Comparison of ENCODE assay signal across 21 cellular contexts in genomic region chr15:52822475-52822874, GRCh38. TPM values are rescaled to one million over a fixed set of nuclear protein-coding genes. Genes with fewer than 3 reads are reported as not detected.
"Had no signal": no experiment of that assay in that cellular context is flagged by ENCODE, and none has a peak within 500 bp of the region (broad histone marks: within the 10 kb centered on the region; RNA-seq: fewer than 3 reads in every experiment).

No MANE protein-coding gene starts in this region.

- H3K27ac Mint-ChIP-seq: activated CD4-positive, alpha-beta T cell treated with anti-CD3 and anti-CD28 coated beads for 36 hours; activated CD8-positive, alpha-beta T cell treated with anti-CD3 and anti-CD28 coated beads for 36 hours; activated naive CD4-positive, alpha-beta T cell treated with anti-CD3 and anti-CD28 coated beads, Interleukin-2, amount 10 ng/mL, durations not matched to agents 7 days and 5 days; activated naive CD8-positive, alpha-beta T cell treated with anti-CD3 and anti-CD28 coated beads for 36 hours; activated T-cell treated with anti-CD3 and anti-CD28 coated beads, Interleukin-2, amount 50 U/mL, for 72 hours; activated T-helper 2 cell treated with anti-CD3 and anti-CD28 coated beads, Interferon-gamma antibody, Interleukin-2, Interleukin-4, amounts not matched to agents 10 μg/mL and 5 μg/mL and 100 μg/mL, durations not matched to agents 14 hours and 24 hours and 36 hours; T-helper 17 cell had no signal

- H3K27me3 ChIP-seq: brain microvascular endothelial cell had no signal

- H3K4me1 Mint-ChIP-seq: activated CD4-positive, alpha-beta T cell treated with anti-CD3 and anti-CD28 coated beads for 36 hours; activated naive CD4-positive, alpha-beta T cell treated with anti-CD3 and anti-CD28 coated beads, Interleukin-2, amount 10 ng/mL, durations not matched to agents 7 days and 5 days; activated naive CD8-positive, alpha-beta T cell treated with anti-CD3 and anti-CD28 coated beads for 36 hours; T-helper 17 cell had no signal

- H3K36me3 ChIP-seq: brain microvascular endothelial cell had no signal

- H3K4me3 Mint-ChIP-seq: activated CD4-positive, alpha-beta T cell treated with anti-CD3 and anti-CD28 coated beads for 36 hours; activated CD8-positive, alpha-beta T cell treated with anti-CD3 and anti-CD28 coated beads for 36 hours; activated naive CD4-positive, alpha-beta T cell treated with anti-CD3 and anti-CD28 coated beads, Interleukin-2, amount 10 ng/mL, durations not matched to agents 7 days and 5 days; activated naive CD8-positive, alpha-beta T cell treated with anti-CD3 and anti-CD28 coated beads for 36 hours; activated T-cell treated with anti-CD3 and anti-CD28 coated beads, Interleukin-2, amount 50 U/mL, for 72 hours; T-helper 17 cell had no signal

- ATAC-seq: activated CD4-positive, alpha-beta T cell treated with anti-CD3 and anti-CD28 coated beads for 36 hours; activated CD8-positive, alpha-beta T cell treated with anti-CD3 and anti-CD28 coated beads for 36 hours; activated T-cell treated with anti-CD3 and anti-CD28 coated beads, Interleukin-2, amount 50 U/mL, for 72 hours; T-helper 17 cell had no signal

- H3K9me3 Mint-ChIP-seq: activated CD8-positive, alpha-beta T cell treated with anti-CD3 and anti-CD28 coated beads for 36 hours; activated naive CD4-positive, alpha-beta T cell treated with anti-CD3 and anti-CD28 coated beads, Interleukin-2, amount 10 ng/mL, durations not matched to agents 7 days and 5 days; activated naive CD8-positive, alpha-beta T cell treated with anti-CD3 and anti-CD28 coated beads for 36 hours; activated T-helper 2 cell treated with anti-CD3 and anti-CD28 coated beads, Interferon-gamma antibody, Interleukin-2, Interleukin-4, amounts not matched to agents 10 μg/mL and 5 μg/mL and 100 μg/mL, durations not matched to agents 14 hours and 24 hours and 36 hours had no signal

- H3K36me3 Mint-ChIP-seq: activated naive CD4-positive, alpha-beta T cell treated with anti-CD3 and anti-CD28 coated beads, Interleukin-2, amount 10 ng/mL, durations not matched to agents 7 days and 5 days; activated naive CD8-positive, alpha-beta T cell treated with anti-CD3 and anti-CD28 coated beads for 36 hours had no signal

- DNase-seq: activated CD4-positive, alpha-beta T cell treated with anti-CD3 and anti-CD28 coated beads for 36 hours; activated CD4-positive, CD25-positive, alpha-beta regulatory T cell; activated CD8-positive, alpha-beta memory T cell treated with anti-CD3 and anti-CD28 coated beads, Interleukin-2, amount 50 U/mL, for 4 hours; activated CD8-positive, alpha-beta T cell treated with anti-CD3 and anti-CD28 coated beads for 36 hours; activated gamma-delta T cell treated with Interleukin-2 at 50 U/mL for 16 hours; activated naive CD4-positive, alpha-beta T cell treated with anti-CD3 and anti-CD28 coated beads, Interleukin-2, amount 10 ng/mL, durations not matched to agents 7 days and 5 days; activated naive CD8-positive, alpha-beta T cell treated with anti-CD3 and anti-CD28 coated beads for 36 hours; activated T-cell treated with anti-CD3 and anti-CD28 coated beads, Interleukin-2, amount 50 U/mL, for 72 hours; brain microvascular endothelial cell; caudate nucleus; MM.1S; NCI-H1105; NCI-H1436; NCI-H1694 treated with DMSO at 0.1 percent for 48 hours; NCI-H2029 treated with DMSO at 0.1 percent for 48 hours; NCI-H510A treated with DMSO at 0.1 percent for 48 hours; NCI-H69; SIG-M5; T-helper 17 cell; T1000 had no signal

- H3K27ac ChIP-seq: brain microvascular endothelial cell had no signal

RNA-seq across cellular contexts. Expression of gene ONECUT1, which starts 32.3 kb away (rescaled TPM):
- total RNA-seq: activated CD4-positive, alpha-beta T cell treated with anti-CD3 and anti-CD28 coated beads for 36 hours; activated CD8-positive, alpha-beta T cell treated with anti-CD3 and anti-CD28 coated beads for 36 hours; activated naive CD8-positive, alpha-beta T cell treated with anti-CD3 and anti-CD28 coated beads for 36 hours; activated T-cell treated with anti-CD3 and anti-CD28 coated beads, Interleukin-2, amount 50 U/mL, for 72 hours; activated T-helper 2 cell treated with anti-CD3 and anti-CD28 coated beads, Interferon-gamma antibody, Interleukin-2, Interleukin-4, amounts not matched to agents 10 μg/mL and 5 μg/mL and 100 μg/mL, durations not matched to agents 14 hours and 24 hours and 36 hours; T-helper 17 cell had no signal
